ENCODE assay signal across 2 cellular contexts in genomic region chr4:1583051-1583785, GRCh38.
TF ChIP-seq lines count a peak whose summit lies in the region.

No MANE protein-coding gene starts in this region.

TF ChIP-seq in HEK293, 187 proteins besides CTCF, POLR2A, EP300 and RAD21:
- peak; percentile 50 for TF ChIP-seq ZIC2 (tag by site-specific recombination; IDR thresholded peaks at IDR 0.05)
- TF ChIP-seq ZEB2 (tag by site-specific recombination; IDR thresholded peaks at IDR 0.05): no peak
- no peak for TF ChIP-seq ZNF777 (tag by site-specific recombination; IDR thresholded peaks at IDR 0.05; ENCODE audit: borderline replicate concordance)
- TF ChIP-seq, protein P1, sequence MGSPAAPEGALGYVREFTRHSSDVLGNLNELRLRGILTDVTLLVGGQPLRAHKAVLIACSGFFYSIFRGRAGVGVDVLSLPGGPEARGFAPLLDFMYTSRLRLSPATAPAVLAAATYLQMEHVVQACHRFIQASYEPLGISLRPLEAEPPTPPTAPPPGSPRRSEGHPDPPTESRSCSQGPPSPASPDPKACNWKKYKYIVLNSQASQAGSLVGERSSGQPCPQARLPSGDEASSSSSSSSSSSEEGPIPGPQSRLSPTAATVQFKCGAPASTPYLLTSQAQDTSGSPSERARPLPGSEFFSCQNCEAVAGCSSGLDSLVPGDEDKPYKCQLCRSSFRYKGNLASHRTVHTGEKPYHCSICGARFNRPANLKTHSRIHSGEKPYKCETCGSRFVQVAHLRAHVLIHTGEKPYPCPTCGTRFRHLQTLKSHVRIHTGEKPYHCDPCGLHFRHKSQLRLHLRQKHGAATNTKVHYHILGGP (tag by site-specific recombination; IDR thresholded peaks at IDR 0.05): no peak

TF ChIP-seq in H1, 55 proteins besides CTCF, POLR2A, EP300 and RAD21:
- TF ChIP-seq RNF2 (IDR thresholded peaks at IDR 0.05; ENCODE audit: borderline replicate concordance, low read depth, low read length, missing control alignments, poor library complexity, severe bottlenecking): no peak
- TF ChIP-seq ASH2L (IDR thresholded peaks at IDR 0.05; ENCODE audit: low read length): no peak
- no peak for TF ChIP-seq TEAD4 (IDR thresholded peaks at IDR 0.05; ENCODE audit: low read depth, low read length)
- TF ChIP-seq CTBP2 (IDR thresholded peaks at IDR 0.05; ENCODE audit: borderline replicate concordance, insufficient read depth, insufficient read length, low read length): no peak
